9 cellular contexts compared by ENCODE assay signal in genomic region chr11:65354265-65355012, GRCh38. TPM values are rescaled to one million over a fixed set of nuclear protein-coding genes. Genes with fewer than 3 reads are reported as not detected.
DNase-seq lines count a peak whose midpoint lies in the region; ATAC-seq, FAIRE-seq and TF ChIP-seq lines count a peak whose summit lies in the region.
"Had no signal": no experiment of that assay in that cellular context is flagged by ENCODE, and none has a peak within 500 bp of the region (broad histone marks: within the 10 kb centered on the region; RNA-seq: fewer than 3 reads in every experiment).

Gene TIGD3, plus strand, starts transcription at chr11:65354751. Its CDS starts 1,058 bp downstream, at chr11:65355809.

- DNase-seq in NCI-H526 treated with DMSO at 0.1 percent for 48 hours (lab: John Stamatoyannopoulos, UW), result peak; percentile 95
- DNase-seq in activated CD4-positive, alpha-beta T cell treated with anti-CD3 and anti-CD28 coated beads, Interleukin-2, amount 10 ng/mL, durations not matched to agents 7 days and 5 days, result peak; percentile 97
- peak; percentile 94 for DNase-seq in dedifferentiated amniotic fluid mesenchymal stem cell (ENCODE audit: extremely low spot score)
- DNase-seq in HepG2 (ENCODE audit: low spot score), result peak; percentile 92
- DNase-seq in stimulated activated CD4-positive, alpha-beta T cell treated with anti-CD3 and anti-CD28 coated beads, Interleukin-2, amount 100 ng/mL, for 4 hours (ENCODE audit: low read depth), result peak; percentile 95

- H3K4me1 Mint-ChIP-seq in activated CD4-positive, alpha-beta T cell treated with anti-CD3 and anti-CD28 coated beads, Interleukin-2, amount 10 ng/mL, durations not matched to agents 7 days and 5 days, result peaks cover 16% of the 10 kb centered on the region

- in situ Hi-C loops in HepG2 (cut with HindIII; ENCODE audit: extremely low pct_ligation_motif_present, low pct_unique_long_range_greater_than_20kb), result no loop called here

- CTCF ChIA-PET in activated CD4-positive, alpha-beta T cell treated with anti-CD3 and anti-CD28 coated beads, Interleukin-2, amount 10 ng/mL, durations not matched to agents 7 days and 5 days (lab: Charles Lee), result interaction anchor here (0.6 kb wide), 1 partner anchor 403 kb away, joined by 3 read pairs; no protein-coding TSS in a partner anchor
- CTCF ChIA-PET in HepG2 (lab: Yijun Ruan, JAX; ENCODE audit: low intra/inter-chr PET ratio, low total read pairs), result no interaction called here

- H3K4me3 Mint-ChIP-seq in activated CD4-positive, alpha-beta T cell treated with anti-CD3 and anti-CD28 coated beads, Interleukin-2, amount 10 ng/mL, durations not matched to agents 7 days and 5 days, result peak within 1 kb of the TSS; percentile 85

- peak within 1 kb of the TSS; percentile 70 to 85 (median 79) for H3K9ac ChIP-seq in BLaER1 treated with 17β-estradiol and CSF1 and Interleukin-3, amounts not matched to agents 10 nM and 100 nM
- peak within 1 kb of the TSS; percentile 73 for H3K9ac ChIP-seq in HepG2 (ENCODE audit: insufficient read depth, low read depth, low read length)

- peak within 1 kb of the TSS in 10 of 11 experiments; percentile 32 to 67 (median 62); a peak in 18 of 22 replicates for H3K27ac ChIP-seq in BLaER1 treated with 17β-estradiol and CSF1 and Interleukin-3, amounts not matched to agents 10 nM and 100 nM
- H3K27ac ChIP-seq in HepG2 (ENCODE audit: extremely low read length, insufficient read depth, low read length), result peak within 1 kb of the TSS; percentile 64

- peak within 1 kb of the TSS; percentile 66 to 82 (median 74) for H3K4me3 ChIP-seq in BLaER1 treated with 17β-estradiol and CSF1 and Interleukin-3, amounts not matched to agents 10 nM and 100 nM
- peak within 1 kb of the TSS; percentile 70 to 82 (median 77) for H3K4me3 ChIP-seq in HepG2 (replicated peaks in 1 of 3; ENCODE audit: insufficient read depth in 1 of 3, low read depth in 2 of 3, low read length in 3 of 3)

- peaks cover 4% of the 10 kb centered on the region for H3K27me3 Mint-ChIP-seq in activated CD4-positive, alpha-beta T cell treated with anti-CD3 and anti-CD28 coated beads, Interleukin-2, amount 10 ng/mL, durations not matched to agents 7 days and 5 days

- intact Hi-C loops in HepG2 (cut with micrococcal nuclease; ENCODE audit: unreplicated experiment), result no loop called here

- peak; percentile 33 for TF ChIP-seq CTCF in HepG2 (CRISPR knock-in tag; IDR thresholded peaks at IDR 0.05)

- POLR2A ChIA-PET in activated CD4-positive, alpha-beta T cell treated with anti-CD3 and anti-CD28 coated beads, Interleukin-2, amount 10 ng/mL, durations not matched to agents 7 days and 5 days (lab: Charles Lee), result no interaction called here
- POLR2A ChIA-PET in HepG2 (lab: Yijun Ruan, JAX), result interaction anchor here (0.7 to 6.3 kb wide), 11 partner anchors 20 to 262 kb away, joined by 3 to 87 read pairs (median 4); partner anchors contain the start of genes DPF2, FAU, MALAT1 and MRPL49

- peaks cover 15% of the 10 kb centered on the region for H3K36me3 Mint-ChIP-seq in activated CD4-positive, alpha-beta T cell treated with anti-CD3 and anti-CD28 coated beads, Interleukin-2, amount 10 ng/mL, durations not matched to agents 7 days and 5 days (ENCODE audit: low read depth)

- H3K79me2 ChIP-seq in HepG2 (ENCODE audit: insufficient read depth, low read length), result no peaks in the 10 kb centered on the region

- BruUV-seq in HepG2 (replicated peaks; lab: Mats Ljungman, UMichigan), result no TSS peak

- no peaks in the 10 kb centered on the region for H3K9me3 Mint-ChIP-seq in activated CD4-positive, alpha-beta T cell treated with anti-CD3 and anti-CD28 coated beads, Interleukin-2, amount 10 ng/mL, durations not matched to agents 7 days and 5 days

- WGBS in HepG2 (ENCODE audit: low lambda C conversion rate), result 5% methylated on average over 24 of the region's 79 CpGs

- H3K36me3 ChIP-seq in BLaER1 treated with 17β-estradiol and CSF1 and Interleukin-3, amounts not matched to agents 10 nM and 100 nM, result peaks cover 29 to 43% (median 38%) of the 10 kb centered on the region in 11 experiments
- H3K36me3 ChIP-seq in HepG2 (replicated peaks in 1 of 2; ENCODE audit: control insufficient read depth in 1 of 2, insufficient read depth in 2 of 2, low read length in 2 of 2), result peaks cover 12 to 19% of the 10 kb centered on the region in 2 experiments; a peak in 3 of 5 replicates

- FAIRE-seq in HepG2 (lab: Jason Lieb, UNC), result no peak
- FAIRE-seq: colon had no signal

- peak; percentile 45 to 92 for TF ChIP-seq POLR2A in HepG2 (IDR thresholded peaks at IDR 0.05; ENCODE audit: insufficient read depth in 1 of 2, low read depth in 2 of 2, low read length in 2 of 2)

- TF ChIP-seq EP300 in HepG2 (IDR thresholded peaks at IDR 0.05; ENCODE audit: low read depth in 2 of 2, low read length in 2 of 2), result no peak
- TF ChIP-seq EP300 in HepG2 (CRISPR knock-in tag; IDR thresholded peaks at IDR 0.05; ENCODE audit: borderline replicate concordance), result no peak

- H2AFZ ChIP-seq in HepG2 (ENCODE audit: low read length), result no peak within 1 kb of the TSS

- peaks cover 0 to 48% (median 23%) of the 10 kb centered on the region in 11 experiments; a peak in 13 of 22 replicates for H4K20me1 ChIP-seq in BLaER1 treated with 17β-estradiol and CSF1 and Interleukin-3, amounts not matched to agents 10 nM and 100 nM
- no peaks in the 10 kb centered on the region for H4K20me1 ChIP-seq in HepG2 (ENCODE audit: insufficient read depth, low read length)

- TF ChIP-seq RAD21 in HepG2 (CRISPR knock-in tag; IDR thresholded peaks at IDR 0.05), result 0 out of 2 replicates have a peak, but pooled peaks have one; percentile 15

- H3K4me2 ChIP-seq in BLaER1 treated with 17β-estradiol and CSF1 and Interleukin-3, amounts not matched to agents 10 nM and 100 nM, result peak within 1 kb of the TSS; percentile 94 to 99 (median 95)
- H3K4me2 ChIP-seq in HepG2 (ENCODE audit: low read depth, low read length), result peak within 1 kb of the TSS; percentile 94

- peak within 1 kb of the TSS; percentile 83 for H3K27ac Mint-ChIP-seq in activated CD4-positive, alpha-beta T cell treated with anti-CD3 and anti-CD28 coated beads, Interleukin-2, amount 10 ng/mL, durations not matched to agents 7 days and 5 days

- H3K4me1 ChIP-seq in BLaER1 treated with 17β-estradiol and CSF1 and Interleukin-3, amounts not matched to agents 10 nM and 100 nM, result peaks cover 15 to 34% (median 25%) of the 10 kb centered on the region in 10 experiments
- H3K4me1 ChIP-seq in HepG2 (ENCODE audit: insufficient read depth, low read length), result peaks cover 42% of the 10 kb centered on the region

- H3K27me3 ChIP-seq in BLaER1 treated with 17β-estradiol and CSF1 and Interleukin-3, amounts not matched to agents 10 nM and 100 nM, result no peaks in the 10 kb centered on the region
- no peaks in the 10 kb centered on the region for H3K27me3 ChIP-seq in HepG2 (ENCODE audit: control insufficient read depth in 1 of 2, insufficient read depth in 2 of 2, low read length in 2 of 2)

- no peaks in the 10 kb centered on the region for H3K9me3 ChIP-seq in BLaER1 treated with 17β-estradiol and CSF1 and Interleukin-3, amounts not matched to agents 10 nM and 100 nM (replicated peaks in 1 of 11)
- no peaks in the 10 kb centered on the region for H3K9me3 ChIP-seq in HepG2 (ENCODE audit: low read length)

- ATAC-seq in GM19351 (IDR thresholded peaks at IDR 0.05; ENCODE audit: unreplicated experiment) (peak; percentile 87), HG03469 (IDR thresholded peaks at IDR 0.05; ENCODE audit: unreplicated experiment) (peak; percentile 41), HepG2 (peak; percentile 79)

TF ChIP-seq in HepG2, 621 proteins besides CTCF, POLR2A, EP300 and RAD21 (continues in another document):
- no peak for TF ChIP-seq ARHGAP35 (CRISPR knock-in tag; IDR thresholded peaks at IDR 0.05; ENCODE audit: borderline replicate concordance)
- TF ChIP-seq ZNF33B (CRISPR knock-in tag; IDR thresholded peaks at IDR 0.05), result no peak
- TF ChIP-seq, protein P1, sequence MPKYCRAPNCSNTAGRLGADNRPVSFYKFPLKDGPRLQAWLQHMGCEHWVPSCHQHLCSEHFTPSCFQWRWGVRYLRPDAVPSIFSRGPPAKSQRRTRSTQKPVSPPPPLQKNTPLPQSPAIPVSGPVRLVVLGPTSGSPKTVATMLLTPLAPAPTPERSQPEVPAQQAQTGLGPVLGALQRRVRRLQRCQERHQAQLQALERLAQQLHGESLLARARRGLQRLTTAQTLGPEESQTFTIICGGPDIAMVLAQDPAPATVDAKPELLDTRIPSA (CRISPR knock-in tag; IDR thresholded peaks at IDR 0.05; ENCODE audit: borderline replicate concordance), result no peak
- no peak for TF ChIP-seq RFX5 (IDR thresholded peaks at IDR 0.05; ENCODE audit: low read depth, low read length)

RNA-seq across cellular contexts. Expression of gene TIGD3, which starts in this region (rescaled TPM):
- under 1 TPM; 0.42 to 0.79 TPM for total RNA-seq in activated CD4-positive, alpha-beta T cell treated with anti-CD3 and anti-CD28 coated beads, Interleukin-2, amount 10 ng/mL, durations not matched to agents 7 days and 5 days
- 4.0 and 4.9 TPM in 2 replicates for total RNA-seq in HepG2 (2016; rRNA removed; fragmentation: Illumina TruSeq; extraction: Trizol)
- 1.8 TPM in 2 replicates for total RNA-seq in HepG2 (2016; cell fraction: cytosol; rRNA removed; fragmentation: Illumina TruSeq; extraction: Trizol; ENCODE audit: low read depth)
- total RNA-seq in HepG2 (2016; cell fraction: insoluble cytoplasmic fraction; rRNA removed; fragmentation: Illumina TruSeq; extraction: Trizol), result 2.9 and 5.0 TPM in 2 replicates
- total RNA-seq in HepG2 (2016; cell fraction: membrane; rRNA removed; fragmentation: Illumina TruSeq; extraction: Trizol), result 4.8 and 6.2 TPM in 2 replicates
- total RNA-seq in HepG2 (2016; cell fraction: nucleus; rRNA removed; fragmentation: Illumina TruSeq; extraction: Trizol), result 3.5 and 3.9 TPM in 2 replicates
- polyA plus RNA-seq in HepG2 (2011; rRNA removed), result 0.49 and 1.0 TPM in 2 replicates
- 0.56 and 0.79 TPM in 2 replicates for polyA plus RNA-seq in HepG2 (2011; cell fraction: cytosol; rRNA removed)
- polyA plus RNA-seq in HepG2 (2011; cell fraction: nucleus; rRNA removed), result 1.9 and 2.2 TPM in 2 replicates
- polyA plus RNA-seq in HepG2 (2012), result 0.59 and 0.70 TPM in 2 replicates
- 1.0 and 1.4 TPM in 2 replicates for polyA plus RNA-seq in HepG2 (2016; cell fraction: cytosol; fragmentation: Illumina TruSeq; extraction: Trizol; ENCODE audit: low read depth)
- polyA plus RNA-seq in HepG2 (2016; cell fraction: insoluble cytoplasmic fraction; fragmentation: Illumina TruSeq; extraction: Trizol; ENCODE audit: low read depth), result 2.7 and 3.5 TPM in 2 replicates
- polyA plus RNA-seq in HepG2 (2016; cell fraction: membrane; fragmentation: Illumina TruSeq; extraction: Trizol; ENCODE audit: low read depth), result 2.7 and 3.4 TPM in 2 replicates
- 6.7 TPM in 2 replicates for polyA plus RNA-seq in HepG2 (2016; cell fraction: nucleus; fragmentation: Illumina TruSeq; extraction: Trizol; ENCODE audit: insufficient read depth, low read depth)
- 1.2 and 1.3 TPM in 2 replicates for polyA minus RNA-seq in HepG2 (2011; rRNA and poly(A)+ RNA removed; ENCODE audit: low replicate concordance)
- 0.59 and 0.79 TPM in 2 replicates for polyA minus RNA-seq in HepG2 (2011; cell fraction: cytosol; rRNA and poly(A)+ RNA removed)
- 1.1 and 1.5 TPM in 2 replicates for polyA minus RNA-seq in HepG2 (2011; cell fraction: nucleus; rRNA and poly(A)+ RNA removed)

Comparison
In these comparisons a context has a peak if more than half of its experiments do, and no peak if none do; other contexts are left out.
1. Peak in every context shown above with its lines: DNase-seq, ATAC-seq, H3K4me3 ChIP-seq and H3K27ac ChIP-seq.
2. Peak in DNase-seq in activated CD4-positive, alpha-beta T cell treated with anti-CD3 and anti-CD28 coated beads, Interleukin-2, amount 10 ng/mL, durations not matched to agents 7 days and 5 days; RNA of the gene not detected or under 1 TPM.